Comparison of ENCODE assay signal across 8 cellular contexts in genomic region chrX:155612312-155613224, GRCh38. TPM values are rescaled to one million over a fixed set of nuclear protein-coding genes. Genes with fewer than 3 reads are reported as not detected.
DNase-seq lines count a peak whose midpoint lies in the region; ATAC-seq and TF ChIP-seq lines count a peak whose summit lies in the region.

SPRY3 (plus strand) TSS chrX:155612586.
TMLHE (minus strand) TSS chrX:155612952; CDS start chrX:155545276, 67,676 bp downstream.

- WGBS in right cardiac atrium: 1% methylated on average over 50 of the region's 50 CpGs
- whole genome bisulfite sequencing in psoas muscle, 3 donors: 1 to 24% (median 2%) methylated on average over 30 to 50 of the region's 50 CpGs

- TF ChIP-seq POLR2A in uterus (IDR thresholded peaks at IDR 0.05): no peak

- H3K27ac Mint-ChIP-seq in HFFc6: peak within 1 kb of the TSS; percentile 93
- peak within 1 kb of the TSS; percentile 91 for H3K27ac Mint-ChIP-seq in T-helper 17 cell

- H3K27me3 ChIP-seq in right cardiac atrium (ENCODE audit: control insufficient read depth, insufficient read depth) (no peaks in the 10 kb centered on the region), psoas muscle (ENCODE audit: insufficient read depth in 3 of 3, low read length in 2 of 3) (no peaks in the 10 kb centered on the region), uterus (no peaks in the 10 kb centered on the region)

- H3K4me3 Mint-ChIP-seq in HFFc6 (peak within 1 kb of the TSS; percentile 96), T-helper 17 cell (peak within 1 kb of the TSS; percentile 90)

- no peak for TF ChIP-seq CTCF in GM10266 (IDR thresholded peaks at IDR 0.05; ENCODE audit: control insufficient read depth, insufficient read depth, low read depth, missing control alignments)
- TF ChIP-seq CTCF in HFFc6 (IDR thresholded peaks at IDR 0.05): no peak
- TF ChIP-seq CTCF in psoas muscle (IDR thresholded peaks at IDR 0.05): no peak
- no peak for TF ChIP-seq CTCF in uterus (IDR thresholded peaks at IDR 0.05)

- no peaks in the 10 kb centered on the region for H3K36me3 ChIP-seq in psoas muscle (ENCODE audit: insufficient read depth in 1 of 2, low read depth in 1 of 2)
- no peaks in the 10 kb centered on the region for H3K36me3 ChIP-seq in uterus

- no peaks in the 10 kb centered on the region for H3K27me3 Mint-ChIP-seq in HFFc6 (ENCODE audit: insufficient read depth)
- no peaks in the 10 kb centered on the region for H3K27me3 Mint-ChIP-seq in T-helper 17 cell

- H3K36me3 Mint-ChIP-seq in HFFc6 (ENCODE audit: low read depth) (peaks cover 4% of the 10 kb centered on the region; the same call in 1 of the 2 replicates), T-helper 17 cell (ENCODE audit: low read depth) (peaks cover 3% of the 10 kb centered on the region)

- H3K27ac ChIP-seq in angular gyrus (ENCODE audit: low read depth, low read length) (peak within 1 kb of the TSS; percentile 76), right cardiac atrium (ENCODE audit: low read length) (peak within 1 kb of the TSS; percentile 99), psoas muscle (peak within 1 kb of the TSS; percentile 90), uterus (peak within 1 kb of the TSS; percentile 71 to 83)

- intact Hi-C loops in right cardiac atrium (cut with DNase I): no loop called here
- intact Hi-C loops in psoas muscle (cut with DNase I): loop anchor here in 1 of 2 donors (5.0 kb wide), 1 partner anchor 155 kb away; no protein-coding TSS in a partner anchor
- intact Hi-C loops in uterus (cut with DNase I; ENCODE audit: low total_unique reads): no loop called here

- peak; percentile 38 for DNase-seq in GM10266 (ENCODE audit: extremely low spot score)
- peak; percentile 20 for DNase-seq in HFFc6
- DNase-seq in NAMALWA (ENCODE audit: low spot score): peak; percentile 65
- DNase-seq in T-helper 17 cell: peak; percentile 15 to 34 (median 18)
- peak; percentile 73 to 88 (median 88) for DNase-seq in right cardiac atrium
- DNase-seq in psoas muscle: peak; percentile 73 to 81
- peak; percentile 41 to 55 for DNase-seq in uterus

- H3K4me1 Mint-ChIP-seq in HFFc6 (ENCODE audit: low read depth): 0 out of 2 replicates have a peak, but pooled peaks cover 7% of the 10 kb centered on the region
- H3K4me1 Mint-ChIP-seq in T-helper 17 cell: peaks cover 9% of the 10 kb centered on the region

- no peaks in the 10 kb centered on the region for H3K9me3 Mint-ChIP-seq in HFFc6

- peak; percentile 89 for ATAC-seq in T-helper 17 cell
- peak; percentile 99 for ATAC-seq in right cardiac atrium
- peak; percentile 93 to 97 (median 96) for ATAC-seq in psoas muscle

- H3K9me3 ChIP-seq in T-helper 17 cell (ENCODE audit: control insufficient read depth, low read length, poor library complexity, severe bottlenecking) (no peaks in the 10 kb centered on the region), right cardiac atrium (ENCODE audit: control insufficient read depth, low read length) (no peaks in the 10 kb centered on the region), psoas muscle (no peaks in the 10 kb centered on the region), uterus (no peaks in the 10 kb centered on the region)

- peak within 1 kb of the TSS; percentile 95 for H3K4me3 ChIP-seq in right cardiac atrium (ENCODE audit: low read length)
- peak within 1 kb of the TSS; percentile 75 for H3K4me3 ChIP-seq in psoas muscle
- peak within 1 kb of the TSS; percentile 41 to 53 for H3K4me3 ChIP-seq in uterus

- H3K4me1 ChIP-seq in right cardiac atrium (ENCODE audit: control insufficient read depth, insufficient read depth, low read length) (no peaks in the 10 kb centered on the region), psoas muscle (no peaks in the 10 kb centered on the region), uterus (no peaks in the 10 kb centered on the region)

RNA-seq across cellular contexts. Expression of gene SPRY3, which starts in this region (rescaled TPM):
- total RNA-seq in HFFc6 (2021; fragmentation: NEBNext Ultra II Directional; extraction: Animal tissue kit (Norgen Biotek cat#: 25700)): under 1 TPM; 0.25 to 0.55 (median 0.33) TPM
- total RNA-seq in T-helper 17 cell (under 1 TPM; 0.87 to 0.96 TPM), right cardiac atrium (1 to 10 TPM in 1 of 4 donors, under 1 TPM in 3; 0.71 to 1.1 (median 0.87) TPM), psoas muscle (1 to 10 TPM in 3 of 4 donors, under 1 TPM in 1; 0.69 to 1.9 (median 1.4) TPM), uterus (1 to 10 TPM in 3 of 4 donors, under 1 TPM in 1; 0.51 to 2.6 (median 1.8) TPM)
- polyA plus RNA-seq in right cardiac atrium (0.43 TPM), psoas muscle (under 1 TPM; 0.25 to 0.75 (median 0.30) TPM)

RNA-seq across cellular contexts. Expression of gene TMLHE, which starts in this region (rescaled TPM):
- 10 to 100 TPM; 12.2 to 15.7 (median 13.2) TPM for total RNA-seq in HFFc6 (2021; fragmentation: NEBNext Ultra II Directional; extraction: Animal tissue kit (Norgen Biotek cat#: 25700))
- 10 to 100 TPM in 1 of 2 donors, 1 to 10 TPM in 1; 6.6 to 14.4 TPM for total RNA-seq in T-helper 17 cell
- total RNA-seq in right cardiac atrium: 10 to 100 TPM; 28.2 to 37.0 (median 31.8) TPM
- 16.3 TPM for polyA plus RNA-seq in right cardiac atrium
- 10 to 100 TPM; 21.1 to 36.9 (median 30.1) TPM for total RNA-seq in psoas muscle
- polyA plus RNA-seq in psoas muscle: 10 to 100 TPM; 13.7 to 22.6 (median 16.5) TPM
- total RNA-seq in uterus: 10 to 100 TPM in 3 of 4 donors, 1 to 10 TPM in 1; 2.4 to 42.0 (median 20.2) TPM

Comparison
In these comparisons a context has a peak if more than half of its experiments do, and no peak if none do; other contexts are left out.
1. Peak in every context shown above with its lines: DNase-seq, ATAC-seq, H3K4me3 ChIP-seq and H3K27ac ChIP-seq.
2. DNase-seq: peak in every context shown above with its lines; median percentile 88 in right cardiac atrium; 77 in psoas muscle; 65 in NAMALWA; 48 in uterus; 38 in GM10266; 20 in HFFc6; 18 in T-helper 17 cell.